ENCODE assay signal across 10 cellular contexts in genomic region chr6:156396791-156397418, GRCh38.
DNase-seq lines count a peak whose midpoint lies in the region; ATAC-seq and TF ChIP-seq lines count a peak whose summit lies in the region.
"Had no signal": no experiment of that assay in that cellular context is flagged by ENCODE, and none has a peak within 500 bp of the region (broad histone marks: within the 10 kb centered on the region; RNA-seq: fewer than 3 reads in every experiment).

No MANE protein-coding gene starts in this region.

- TF ChIP-seq CTCF in OCI-LY1 (IDR thresholded peaks at IDR 0.05; ENCODE audit: low read length) = no peak

- H3K4me2 ChIP-seq in BLaER1 treated with 17β-estradiol and CSF1 and Interleukin-3, amounts not matched to agents 10 nM and 100 nM = peak overlapping the region in 9 of 11 experiments; percentile 38 to 65 (median 58); a peak in 17 of 22 replicates
- peak overlapping the region; percentile 66 for H3K4me2 ChIP-seq in OCI-LY1 (ENCODE audit: low read length)

- DNase-seq in naive B cell = no peak
- no peak for DNase-seq in NCI-H526 (lab: John Stamatoyannopoulos, UW)
- no peak for DNase-seq in NCI-H526 treated with DMSO at 0.1 percent for 48 hours (lab: John Stamatoyannopoulos, UW)

- peak overlapping the region; percentile 79 for H3K4me3 Mint-ChIP-seq in activated naive CD8-positive, alpha-beta T cell
- H3K4me3 Mint-ChIP-seq in naive B cell = peak overlapping the region; percentile 25 to 84 (median 76)
- H3K4me3 Mint-ChIP-seq: neural crest cell had no signal

- H3K27ac Mint-ChIP-seq in activated naive CD8-positive, alpha-beta T cell = peak overlapping the region; percentile 74
- H3K27ac Mint-ChIP-seq in naive B cell = peak overlapping the region; percentile 52 to 99 (median 92)

- H3K9ac ChIP-seq in BLaER1 treated with 17β-estradiol and CSF1 and Interleukin-3, amounts not matched to agents 10 nM and 100 nM = peak overlapping the region in 2 of 11 experiments; percentile 14 to 26; a peak in 3 of 22 replicates
- peak overlapping the region; percentile 66 for H3K9ac ChIP-seq in OCI-LY1 (ENCODE audit: low read length)

- no peak overlapping the region for H2AFZ ChIP-seq in OCI-LY1 (ENCODE audit: low read length)

- H3K4me1 ChIP-seq in BLaER1 treated with 17β-estradiol and CSF1 and Interleukin-3, amounts not matched to agents 10 nM and 100 nM = peaks cover 10 to 29% (median 23%) of the 10 kb centered on the region in 10 experiments; a peak in 17 of 20 replicates
- peaks cover 68% of the 10 kb centered on the region for H3K4me1 ChIP-seq in OCI-LY1 (ENCODE audit: insufficient read depth, low read length, severe bottlenecking)

- H3K36me3 ChIP-seq in BLaER1 treated with 17β-estradiol and CSF1 and Interleukin-3, amounts not matched to agents 10 nM and 100 nM = no peaks in the 10 kb centered on the region
- H3K36me3 ChIP-seq in OCI-LY1 (ENCODE audit: insufficient read depth, low read length) = no peaks in the 10 kb centered on the region
- H3K36me3 ChIP-seq: cardiac muscle cell had no signal

- H3K4me1 Mint-ChIP-seq in activated naive CD8-positive, alpha-beta T cell (ENCODE audit: low read depth) = peaks cover 58% of the 10 kb centered on the region
- H3K4me1 Mint-ChIP-seq in naive B cell = peaks cover 42 to 63% (median 44%) of the 10 kb centered on the region in 3 donors
- H3K4me1 Mint-ChIP-seq: neural crest cell had no signal

- H4K20me1 ChIP-seq in BLaER1 treated with 17β-estradiol and CSF1 and Interleukin-3, amounts not matched to agents 10 nM and 100 nM = no peaks in the 10 kb centered on the region
- H4K20me1 ChIP-seq in OCI-LY1 (ENCODE audit: insufficient read depth, low read length) = no peaks in the 10 kb centered on the region

- H3K9me3 Mint-ChIP-seq in activated naive CD8-positive, alpha-beta T cell (ENCODE audit: low read depth) = no peaks in the 10 kb centered on the region
- peaks cover 0 to 12% (median 4%) of the 10 kb centered on the region in 7 donors for H3K9me3 Mint-ChIP-seq in naive B cell
- H3K9me3 Mint-ChIP-seq: neural crest cell had no signal

- ATAC-seq in naive B cell (ENCODE audit: low read depth in 2 of 2) (peak; percentile 7 to 12), HG02623 (IDR thresholded peaks at IDR 0.05; ENCODE audit: unreplicated experiment) (no peak), GM18907 (IDR thresholded peaks at IDR 0.05; ENCODE audit: unreplicated experiment) (no peak)

- no peaks in the 10 kb centered on the region for H3F3A ChIP-seq in OCI-LY1 (ENCODE audit: insufficient read depth, low read length)

- H3K4me3 ChIP-seq in BLaER1 treated with 17β-estradiol and CSF1 and Interleukin-3, amounts not matched to agents 10 nM and 100 nM = no peak overlapping the region
- H3K4me3 ChIP-seq in OCI-LY1 (ENCODE audit: low read depth, low read length, poor library complexity, severe bottlenecking) = peak overlapping the region; percentile 62
- H3K4me3 ChIP-seq: cardiac muscle cell had no signal

- no peaks in the 10 kb centered on the region for H3K27me3 ChIP-seq in BLaER1 treated with 17β-estradiol and CSF1 and Interleukin-3, amounts not matched to agents 10 nM and 100 nM
- H3K27me3 ChIP-seq in OCI-LY1 (ENCODE audit: insufficient read depth, low read length) = no peaks in the 10 kb centered on the region

- no peaks in the 10 kb centered on the region for H3K9me2 ChIP-seq in OCI-LY1 (ENCODE audit: low read depth, low read length)

- peak overlapping the region in 7 of 11 experiments; percentile 17 to 58 (median 33); a peak in 9 of 22 replicates for H3K27ac ChIP-seq in BLaER1 treated with 17β-estradiol and CSF1 and Interleukin-3, amounts not matched to agents 10 nM and 100 nM
- peak overlapping the region; percentile 97 for H3K27ac ChIP-seq in OCI-LY1 (ENCODE audit: low read depth, low read length, poor library complexity, severe bottlenecking)
- H3K27ac ChIP-seq: cardiac muscle cell had no signal

- H3K9me3 ChIP-seq in BLaER1 treated with 17β-estradiol and CSF1 and Interleukin-3, amounts not matched to agents 10 nM and 100 nM (replicated peaks in 1 of 11) = peaks cover 0 to 14% (median 7%) of the 10 kb centered on the region in 11 experiments; a peak in 9 of 22 replicates
- no peaks in the 10 kb centered on the region for H3K9me3 ChIP-seq in OCI-LY1 (ENCODE audit: low read length)

- H3K27me3 Mint-ChIP-seq in activated naive CD8-positive, alpha-beta T cell = no peaks in the 10 kb centered on the region
- H3K27me3 Mint-ChIP-seq in naive B cell = peaks cover 0 to 4% (median 0%) of the 10 kb centered on the region in 3 donors

- H3K36me3 Mint-ChIP-seq in activated naive CD8-positive, alpha-beta T cell = no peaks in the 10 kb centered on the region
- peaks cover 4 to 6% of the 10 kb centered on the region in 2 donors for H3K36me3 Mint-ChIP-seq in naive B cell

- H3K79me2 ChIP-seq in OCI-LY1 (ENCODE audit: insufficient read depth, low read length) = no peaks in the 10 kb centered on the region

Comparison
In these comparisons a context has a peak if more than half of its experiments do, and no peak if none do; other contexts are left out.
1. ATAC-seq: peak in naive B cell (2 of 2); none in HG02623 (single experiment) and GM18907 (single experiment).